8 cellular contexts compared by ENCODE assay signal in the genomic region with DNA sequence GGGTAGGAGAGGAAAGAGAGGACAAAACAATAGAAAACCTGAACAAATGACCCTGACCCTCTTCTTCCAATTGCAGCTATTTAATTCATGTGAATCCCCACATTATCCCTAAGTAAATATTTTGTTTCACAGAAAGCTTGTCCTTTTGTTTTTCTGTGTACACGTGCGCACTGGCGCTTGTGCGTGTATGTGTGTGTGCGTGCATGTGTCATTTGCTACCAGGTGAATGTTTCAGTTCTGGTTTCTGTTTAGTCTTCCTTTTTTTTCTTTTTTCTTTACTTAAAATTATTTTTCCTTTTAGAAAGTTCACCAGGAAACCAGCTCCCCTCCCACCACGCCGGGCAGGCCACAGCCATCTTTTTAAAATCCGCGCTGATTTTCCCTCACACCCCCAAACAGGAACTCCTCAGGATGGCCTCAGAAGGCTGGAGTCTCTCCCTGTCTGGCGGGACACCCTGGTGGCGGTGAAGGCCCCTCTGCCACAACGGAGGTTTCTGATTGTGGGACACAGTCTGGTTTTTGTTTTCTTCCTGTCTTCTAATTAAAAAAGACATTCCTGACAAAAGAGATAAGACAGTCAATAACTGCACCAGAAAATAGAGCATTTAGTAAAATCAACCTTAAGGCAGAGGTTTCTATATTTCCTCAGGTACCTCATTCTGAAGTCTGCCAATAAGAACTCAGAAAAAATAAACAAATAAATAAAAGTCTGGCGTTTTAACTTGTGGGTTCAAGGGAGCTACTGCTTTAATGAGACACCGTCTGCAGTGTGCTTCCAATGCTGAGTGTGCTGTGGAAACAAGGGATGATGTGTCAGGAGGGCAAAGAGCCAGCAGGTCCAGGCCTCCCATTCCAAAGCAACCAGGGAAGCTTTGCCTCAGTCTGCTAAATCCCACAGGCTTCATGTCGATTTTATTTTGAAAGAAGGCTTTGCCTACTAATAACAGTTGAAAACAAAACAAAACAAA. TPM values are rescaled to one million over a fixed set of nuclear protein-coding genes. Genes with fewer than 3 reads are reported as not detected.
DNase-seq lines count a peak whose midpoint lies in the region; TF ChIP-seq lines count a peak whose summit lies in the region.

No MANE protein-coding gene starts in this region.

- H2AFZ ChIP-seq in GM23248 (no peak overlapping the region), OCI-LY1 (ENCODE audit: low read length) (no peak overlapping the region)

- H3K27me3 ChIP-seq in GM23248 (replicated peaks; ENCODE audit: insufficient read depth) (no peaks in the 10 kb centered on the region), OCI-LY1 (ENCODE audit: insufficient read depth, low read length) (no peaks in the 10 kb centered on the region), stomach (no peaks in the 10 kb centered on the region), testis (no peaks in the 10 kb centered on the region)

- no peak for TF ChIP-seq POLR2A in stomach (IDR thresholded peaks at IDR 0.05)
- no peak for TF ChIP-seq POLR2A in testis (IDR thresholded peaks at IDR 0.05)

- H3K27ac ChIP-seq in GM23248 (0 out of 2 replicates have a peak overlapping the region, but pooled peaks have one; percentile 14), OCI-LY1 (ENCODE audit: low read depth, low read length, poor library complexity, severe bottlenecking) (peak overlapping the region; percentile 75), stomach (peak overlapping the region in 1 of 5 donors; percentile 22), testis (no peak overlapping the region)

- TF ChIP-seq CTCF in GM12875 (IDR thresholded peaks at IDR 0.05; ENCODE audit: borderline replicate concordance, insufficient read depth, low read depth, low read length) (peak; percentile 27; the same call in 1 of the 2 replicates), OCI-LY1 (IDR thresholded peaks at IDR 0.05; ENCODE audit: low read length) (peak; percentile 21), stomach (IDR thresholded peaks at IDR 0.05) (no peak), testis (IDR thresholded peaks at IDR 0.05) (no peak)

- no peak for TF ChIP-seq EP300 in stomach (IDR thresholded peaks at IDR 0.05)

- H3K9me3 ChIP-seq in GM23248 (ENCODE audit: low read depth) (no peaks in the 10 kb centered on the region), OCI-LY1 (ENCODE audit: low read length) (no peaks in the 10 kb centered on the region), stomach (no peaks in the 10 kb centered on the region), testis (no peaks in the 10 kb centered on the region)

- in situ Hi-C loops in GM23248 (cut with MboI): no loop called here

- H3K9ac ChIP-seq in GM23248 (no peak overlapping the region), OCI-LY1 (ENCODE audit: low read length) (peak overlapping the region; percentile 33)

- intact Hi-C loops in stomach (cut with DNase I; ENCODE audit: low total_unique reads): no loop called here
- intact Hi-C loops in testis (cut with DNase I; ENCODE audit: low total_unique reads): no loop called here

- 0 out of 2 replicates have a peak, but pooled peaks cover 8% of the 10 kb centered on the region for H3K4me1 ChIP-seq in GM23248 (ENCODE audit: insufficient read depth)
- H3K4me1 ChIP-seq in OCI-LY1 (ENCODE audit: insufficient read depth, low read length, severe bottlenecking): peaks cover 15% of the 10 kb centered on the region
- H3K4me1 ChIP-seq in stomach: no peaks in the 10 kb centered on the region
- H3K4me1 ChIP-seq in testis: no peaks in the 10 kb centered on the region

- 70 to 72% methylated on average over 15 of the region's 15 CpGs for WGBS in GM23248 (ENCODE audit: low coverage in 1 of 2, low lambda C conversion rate in 2 of 2, missing lambda C conversion rate in 2 of 2), 2 experiments
- WGBS in stomach, 5 donors: 66 to 75% (median 71%) methylated on average over 15 of the region's 15 CpGs
- WGBS in testis, 2 donors: 73 to 77% methylated on average over 15 of the region's 15 CpGs

- H3K4me2 ChIP-seq in GM23248 (ENCODE audit: unreplicated experiment) (no peak overlapping the region), OCI-LY1 (ENCODE audit: low read length) (peak overlapping the region; percentile 45)

- H4K20me1 ChIP-seq in GM23248 (ENCODE audit: insufficient read depth) (no peaks in the 10 kb centered on the region), OCI-LY1 (ENCODE audit: insufficient read depth, low read length) (no peaks in the 10 kb centered on the region)

- peak; percentile 86 for DNase-seq in GM23248
- DNase-seq in iris pigment epithelial cell (ENCODE audit: low read depth): peak; percentile 63
- no peak for DNase-seq in stomach
- DNase-seq in testis: no peak
- no peak for DNase-seq in effector CD4-positive, alpha-beta T cell
- no peak for DNase-seq in stimulated activated CD4-positive, alpha-beta T cell treated with anti-CD3 and anti-CD28 coated beads, Interleukin-4, amount 100 ng/mL, for 4 hours

- H3F3A ChIP-seq in GM23248 (ENCODE audit: insufficient read depth) (peaks cover 13% of the 10 kb centered on the region; the same call in 1 of the 2 replicates), OCI-LY1 (ENCODE audit: insufficient read depth, low read length) (peaks cover 6% of the 10 kb centered on the region; the same call in 1 of the 2 replicates)

- H3K36me3 ChIP-seq in GM23248 (ENCODE audit: low read depth) (peaks cover 14% of the 10 kb centered on the region; the same call in 1 of the 2 replicates), OCI-LY1 (ENCODE audit: insufficient read depth, low read length) (peaks cover 91% of the 10 kb centered on the region), stomach (peaks cover 48 to 95% (median 90%) of the 10 kb centered on the region in 4 donors), testis (ENCODE audit: low read depth, missing control alignments) (no peaks in the 10 kb centered on the region)

- H3K4me3 ChIP-seq in GM12875 (ENCODE audit: low read depth, low read length): no peak overlapping the region
- no peak overlapping the region for H3K4me3 ChIP-seq in GM23248
- H3K4me3 ChIP-seq in OCI-LY1 (ENCODE audit: low read depth, low read length, poor library complexity, severe bottlenecking): peak overlapping the region; percentile 1
- H3K4me3 ChIP-seq in stomach: no peak overlapping the region
- H3K4me3 ChIP-seq in testis: no peak overlapping the region

- H3K79me2 ChIP-seq in GM23248 (ENCODE audit: insufficient read depth) (no peaks in the 10 kb centered on the region), OCI-LY1 (ENCODE audit: insufficient read depth, low read length) (no peaks in the 10 kb centered on the region)

- H3K9me2 ChIP-seq in GM23248 (ENCODE audit: insufficient read depth) (no peaks in the 10 kb centered on the region), OCI-LY1 (ENCODE audit: low read depth, low read length) (no peaks in the 10 kb centered on the region)

RNA-seq across cellular contexts. Expression of a gene that starts 17.4 kb away (rescaled TPM):
- total RNA-seq in GM23248 (2014; rRNA removed; shearing (Covaris generic)): under 0.01 and 1.6 TPM in 2 replicates
- polyA plus RNA-seq in GM23248 (2016; fragmentation: Nextera tagmentation; extraction: Ambion mirVana): 0.14 and 0.16 TPM in 2 replicates
- 10 to 100 TPM in 1 of 5 donors, 1 to 10 TPM in 4; 2.2 to 13.8 (median 5.8) TPM for total RNA-seq in stomach
- 1 to 10 TPM; 3.2 to 7.3 (median 3.4) TPM for polyA plus RNA-seq in stomach
- total RNA-seq in testis: 1 to 10 TPM; 2.9 to 5.6 TPM
- 4.6 TPM for polyA plus RNA-seq in testis (ENCODE audit: insufficient read depth, low read depth, low replicate concordance)

RNA-seq across cellular contexts. Expression of a gene that starts 44.6 kb away (rescaled TPM):
- not detected in 2 replicates for total RNA-seq in GM23248 (2014; rRNA removed; shearing (Covaris generic))
- polyA plus RNA-seq in GM23248 (2016; fragmentation: Nextera tagmentation; extraction: Ambion mirVana) (0.10 TPM in 2 replicates), stomach (1 to 10 TPM in 1 of 3 donors, not detected in 2; 1.6 TPM), testis (ENCODE audit: insufficient read depth, low read depth, low replicate concordance) (1.4 TPM)
- total RNA-seq in stomach (1 to 10 TPM in 1 of 5 donors, under 1 TPM in 1, not detected in 3; 0.73 to 2.3 TPM), testis (1 to 10 TPM in 1 of 2 donors, under 1 TPM in 1; 0.68 to 1.2 TPM)

Comparison
In these comparisons a context has a peak if more than half of its experiments do, and no peak if none do; other contexts are left out.
1. CTCF ChIP-seq: peak in GM12875 (single experiment) and OCI-LY1 (single experiment); none in stomach (0 of 7) and testis (0 of 3).
2. DNase-seq: peak in GM23248 (single experiment) and iris pigment epithelial cell (single experiment); none in stomach (single experiment), testis (single experiment), effector CD4-positive, alpha-beta T cell (single experiment) and stimulated activated CD4-positive, alpha-beta T cell treated with anti-CD3 and anti-CD28 coated beads, Interleukin-4, amount 100 ng/mL, for 4 hours (0 of 2).
3. H3K27ac ChIP-seq: peak in GM23248 (single experiment) and OCI-LY1 (single experiment); none in testis (0 of 2).